Comparison of ENCODE assay signal across 8 cellular contexts in the genomic region with DNA sequence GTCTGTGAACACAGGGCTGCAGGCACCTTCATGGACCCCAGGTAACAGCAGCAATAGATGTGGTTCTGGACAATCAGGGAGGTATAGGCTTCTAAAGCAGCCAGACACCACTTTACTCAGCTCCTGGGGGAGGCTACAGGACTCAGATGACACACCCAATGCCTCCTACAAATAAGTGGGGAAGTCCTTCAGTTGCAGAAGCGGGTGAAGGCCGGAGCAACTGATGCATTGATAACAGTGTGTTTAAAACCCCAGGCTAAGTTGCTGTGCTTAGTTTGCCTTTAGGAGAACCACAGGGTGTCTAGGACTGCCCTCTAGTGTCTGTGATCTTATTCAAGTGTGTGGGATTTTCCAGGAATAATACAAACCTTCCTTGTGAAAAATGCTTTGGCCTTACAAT. TPM values are rescaled to one million over a fixed set of nuclear protein-coding genes. Genes with fewer than 3 reads are reported as not detected.
DNase-seq lines count a peak whose midpoint lies in the region; ATAC-seq and TF ChIP-seq lines count a peak whose summit lies in the region.

No MANE protein-coding gene starts in this region.

- peaks cover 31% of the 10 kb centered on the region for H3K4me1 ChIP-seq in MM.1S (ENCODE audit: low read length)
- no peaks in the 10 kb centered on the region for H3K4me1 ChIP-seq in CD8-positive, alpha-beta T cell (ENCODE audit: insufficient read depth, low read length)

- TF ChIP-seq CTCF in MM.1S (IDR thresholded peaks at IDR 0.05; ENCODE audit: low read length) = peak; percentile 57
- TF ChIP-seq CTCF in CD8-positive, alpha-beta T cell (IDR thresholded peaks at IDR 0.05) = no peak

- peak overlapping the region; percentile 60 for H2AFZ ChIP-seq in MM.1S (ENCODE audit: low read length)

- peak; percentile 87 for ATAC-seq in left lobe of liver
- ATAC-seq in activated T-helper 17 cell treated with anti-CD3 and anti-CD28 coated beads, Interleukin-2, amount 50 U/mL, for 72 hours (replicated peaks) = no peak
- ATAC-seq in CD8-positive, alpha-beta T cell = no peak

- H3K27ac Mint-ChIP-seq in activated naive CD4-positive, alpha-beta T cell treated with anti-CD3 and anti-CD28 coated beads for 36 hours = no peak overlapping the region
- H3K27ac Mint-ChIP-seq in activated T-helper 17 cell treated with anti-CD3 and anti-CD28 coated beads, Interleukin-2, amount 50 U/mL, for 72 hours = no peak overlapping the region
- no peak overlapping the region for H3K27ac Mint-ChIP-seq in CD8-positive, alpha-beta T cell

- no peaks in the 10 kb centered on the region for H3K9me2 ChIP-seq in MM.1S (replicated peaks; ENCODE audit: insufficient read depth, low read length)

- no peak overlapping the region for H3K4me3 ChIP-seq in MM.1S (ENCODE audit: low read length)
- H3K4me3 ChIP-seq in CD8-positive, alpha-beta T cell (ENCODE audit: low read depth, low read length) = no peak overlapping the region

- H3F3A ChIP-seq in MM.1S (ENCODE audit: insufficient read depth, low read length) = peaks cover 22% of the 10 kb centered on the region

- H3K27ac ChIP-seq in MM.1S (ENCODE audit: low read length) = peak overlapping the region; percentile 28; the same call in 1 of the 2 replicates
- no peak overlapping the region for H3K27ac ChIP-seq in CD8-positive, alpha-beta T cell (ENCODE audit: low read depth, low read length)

- no peaks in the 10 kb centered on the region for H3K27me3 ChIP-seq in MM.1S (replicated peaks; ENCODE audit: insufficient read depth, low read length)
- H3K27me3 ChIP-seq in CD8-positive, alpha-beta T cell (ENCODE audit: insufficient read depth, low read length) = peaks cover 3% of the 10 kb centered on the region

- DNase-seq in activated naive CD4-positive, alpha-beta T cell treated with anti-CD3 and anti-CD28 coated beads for 36 hours = peak; percentile 8
- DNase-seq in activated naive CD4-positive, alpha-beta T cell (lab: John Stamatoyannopoulos, UW) = no peak
- DNase-seq in MM.1S = peak; percentile 72
- peak; percentile 76 to 81 for DNase-seq in T47D (ENCODE audit: low read depth in 1 of 2, low spot score in 1 of 2)
- no peak for DNase-seq in left lobe of liver (ENCODE audit: low spot score)
- DNase-seq in stimulated activated CD4-positive, alpha-beta T cell treated with anti-CD3 and anti-CD28 coated beads, Interleukin-4, amount 100 ng/mL, for 24 hours = no peak
- DNase-seq in CD8-positive, alpha-beta T cell = no peak

- H3K4me2 ChIP-seq in MM.1S (ENCODE audit: low read depth, low read length) = peak overlapping the region; percentile 44

- H3K79me2 ChIP-seq in MM.1S (ENCODE audit: low read length) = no peaks in the 10 kb centered on the region

- no peaks in the 10 kb centered on the region for H3K36me3 Mint-ChIP-seq in activated naive CD4-positive, alpha-beta T cell treated with anti-CD3 and anti-CD28 coated beads for 36 hours (ENCODE audit: low read depth)
- no peaks in the 10 kb centered on the region for H3K36me3 Mint-ChIP-seq in activated T-helper 17 cell treated with anti-CD3 and anti-CD28 coated beads, Interleukin-2, amount 50 U/mL, for 72 hours (ENCODE audit: low read depth)
- H3K36me3 Mint-ChIP-seq in CD8-positive, alpha-beta T cell = no peaks in the 10 kb centered on the region

- H3K4me3 Mint-ChIP-seq in activated naive CD4-positive, alpha-beta T cell treated with anti-CD3 and anti-CD28 coated beads for 36 hours = no peak overlapping the region
- no peak overlapping the region for H3K4me3 Mint-ChIP-seq in activated T-helper 17 cell treated with anti-CD3 and anti-CD28 coated beads, Interleukin-2, amount 50 U/mL, for 72 hours
- no peak overlapping the region for H3K4me3 Mint-ChIP-seq in CD8-positive, alpha-beta T cell

- H3K9me3 Mint-ChIP-seq in activated naive CD4-positive, alpha-beta T cell treated with anti-CD3 and anti-CD28 coated beads for 36 hours = peaks cover 5% of the 10 kb centered on the region
- no peaks in the 10 kb centered on the region for H3K9me3 Mint-ChIP-seq in activated T-helper 17 cell treated with anti-CD3 and anti-CD28 coated beads, Interleukin-2, amount 50 U/mL, for 72 hours
- H3K9me3 Mint-ChIP-seq in CD8-positive, alpha-beta T cell = peaks cover 4% of the 10 kb centered on the region

- peaks cover 25% of the 10 kb centered on the region for H3K27me3 Mint-ChIP-seq in activated naive CD4-positive, alpha-beta T cell treated with anti-CD3 and anti-CD28 coated beads for 36 hours (ENCODE audit: low read depth)
- peaks cover 14% of the 10 kb centered on the region for H3K27me3 Mint-ChIP-seq in activated T-helper 17 cell treated with anti-CD3 and anti-CD28 coated beads, Interleukin-2, amount 50 U/mL, for 72 hours
- H3K27me3 Mint-ChIP-seq in CD8-positive, alpha-beta T cell (ENCODE audit: low read depth) = peaks cover 18% of the 10 kb centered on the region

- H3K9me3 ChIP-seq in MM.1S (replicated peaks; ENCODE audit: insufficient read depth, low read length) = no peaks in the 10 kb centered on the region
- H3K9me3 ChIP-seq in CD8-positive, alpha-beta T cell (ENCODE audit: low read length) = no peaks in the 10 kb centered on the region

- H3K36me3 ChIP-seq in MM.1S (replicated peaks; ENCODE audit: insufficient read depth, low read length) = no peaks in the 10 kb centered on the region
- no peaks in the 10 kb centered on the region for H3K36me3 ChIP-seq in CD8-positive, alpha-beta T cell (ENCODE audit: insufficient read depth, low read length)

- CTCF ChIA-PET in activated naive CD4-positive, alpha-beta T cell treated with anti-CD3 and anti-CD28 coated beads for 36 hours (lab: Charles Lee) = interaction anchor here (0.7 to 1.0 kb wide), 2 partner anchors 9 to 138 kb away, joined by 3 read pairs; no protein-coding TSS in a partner anchor
- CTCF ChIA-PET in CD8-positive, alpha-beta T cell (lab: Charles Lee) = no interaction called here

- H3K4me1 Mint-ChIP-seq in activated naive CD4-positive, alpha-beta T cell treated with anti-CD3 and anti-CD28 coated beads for 36 hours (ENCODE audit: low read depth) = no peaks in the 10 kb centered on the region
- H3K4me1 Mint-ChIP-seq in activated T-helper 17 cell treated with anti-CD3 and anti-CD28 coated beads, Interleukin-2, amount 50 U/mL, for 72 hours = no peaks in the 10 kb centered on the region
- no peaks in the 10 kb centered on the region for H3K4me1 Mint-ChIP-seq in CD8-positive, alpha-beta T cell (ENCODE audit: low read depth)

- H4K20me1 ChIP-seq in MM.1S (ENCODE audit: insufficient read depth, low read length) = no peaks in the 10 kb centered on the region

- in situ Hi-C loops in T47D (cut with HindIII; ENCODE audit: low pct_unique_long_range_greater_than_20kb, low sequenced_read_pairs) = no loop called here

- H3K9ac ChIP-seq in MM.1S (ENCODE audit: low read length) = no peak overlapping the region; the same call in 1 of the 2 replicates

- POLR2A ChIA-PET in CD8-positive, alpha-beta T cell (lab: Charles Lee) = no interaction called here

- intact Hi-C loops in activated naive CD4-positive, alpha-beta T cell treated with anti-CD3 and anti-CD28 coated beads for 36 hours (cut with micrococcal nuclease) = loop anchor here (1.0 kb wide), 1 partner anchor 291 kb away; no protein-coding TSS in a partner anchor
- intact Hi-C loops in CD8-positive, alpha-beta T cell (cut with DNase I, micrococcal nuclease) = no loop called here

RNA-seq across cellular contexts. Expression of a gene that starts 5.9 kb away (rescaled TPM):
- not detected for total RNA-seq in activated naive CD4-positive, alpha-beta T cell treated with anti-CD3 and anti-CD28 coated beads for 36 hours
- 0.20 TPM for total RNA-seq in left lobe of liver
- not detected for total RNA-seq in activated T-helper 17 cell treated with anti-CD3 and anti-CD28 coated beads, Interleukin-2, amount 50 U/mL, for 72 hours
- total RNA-seq in CD8-positive, alpha-beta T cell = not detected

Comparison
In these comparisons a context has a peak if more than half of its experiments do, and no peak if none do; other contexts are left out.
1. DNase-seq: peak in activated naive CD4-positive, alpha-beta T cell treated with anti-CD3 and anti-CD28 coated beads for 36 hours (single experiment), MM.1S (single experiment) and T47D (2 of 2); none in activated naive CD4-positive, alpha-beta T cell (0 of 4), left lobe of liver (single experiment), stimulated activated CD4-positive, alpha-beta T cell treated with anti-CD3 and anti-CD28 coated beads, Interleukin-4, amount 100 ng/mL, for 24 hours (single experiment) and CD8-positive, alpha-beta T cell (0 of 7).